1 cellular context compared by ENCODE assay signal in the genomic region with DNA sequence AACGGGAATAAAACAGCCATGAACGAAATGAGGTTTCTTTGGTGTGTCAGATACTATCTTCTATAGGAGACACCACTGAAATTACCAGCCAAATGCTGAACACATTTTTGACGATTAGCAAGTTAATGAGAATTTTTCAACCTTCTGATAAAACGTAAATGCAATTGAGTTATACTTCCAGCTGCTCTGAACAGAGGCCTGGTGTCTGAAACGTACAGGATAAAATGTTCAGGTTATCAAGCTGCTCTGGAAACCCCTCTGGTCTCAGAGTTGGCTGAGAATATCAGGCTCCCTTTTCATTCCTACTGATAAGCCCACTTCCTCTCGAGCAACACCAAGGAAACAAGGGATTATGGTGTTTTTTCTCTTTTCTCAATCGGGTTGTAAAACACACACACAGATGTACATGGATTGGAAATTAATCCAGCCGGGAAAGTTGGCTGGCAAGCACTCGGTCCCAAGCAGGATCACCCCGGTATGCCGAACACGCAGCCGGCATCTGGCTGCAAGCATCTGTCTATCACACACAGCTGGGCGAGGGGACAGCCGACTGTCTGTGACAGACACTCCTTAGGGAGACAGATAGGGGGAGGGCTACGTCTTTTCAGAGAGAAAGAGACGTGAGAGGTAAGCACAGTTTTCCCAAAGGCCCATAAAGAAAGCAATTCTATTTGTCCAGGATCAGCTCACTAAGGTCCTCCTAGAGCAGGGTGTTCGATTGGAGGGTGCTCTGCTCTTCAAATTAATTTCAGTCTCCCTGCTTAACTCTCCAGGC.
TF ChIP-seq lines count a peak whose summit lies in the region.

No MANE protein-coding gene starts in this region.

TF ChIP-seq in GM12878, 131 proteins besides CTCF, POLR2A, EP300 and RAD21 (continued from another document):
- no peak for TF ChIP-seq ZSCAN29 (IDR thresholded peaks at IDR 0.05)
